ENCODE assay signal across 10 cellular contexts in genomic region chr4:150366487-150366999, GRCh38.
DNase-seq lines count a peak whose midpoint lies in the region; ATAC-seq and TF ChIP-seq lines count a peak whose summit lies in the region.
"Had no signal": no experiment of that assay in that cellular context is flagged by ENCODE, and none has a peak within 500 bp of the region (broad histone marks: within the 10 kb centered on the region; RNA-seq: fewer than 3 reads in every experiment).

No MANE protein-coding gene starts in this region.

- TF ChIP-seq CTCF in GM12865 (IDR thresholded peaks at IDR 0.05; ENCODE audit: insufficient read depth, low read depth, low read length, missing control alignments) = no peak

- DNase-seq in GM12865 (ENCODE audit: low read depth) = peak; percentile 13
- peak; percentile 21 for DNase-seq in NCI-H2196 treated with DMSO at 0.1 percent for 48 hours (lab: John Stamatoyannopoulos, UW; ENCODE audit: unreplicated experiment)
- peak; percentile 63 for DNase-seq in left kidney (ENCODE audit: low read depth, low spot score)
- DNase-seq in SW 1271 (lab: John Stamatoyannopoulos, UW) = no peak
- no peak for DNase-seq in activated CD4-positive, alpha-beta memory T cell treated with anti-CD3 and anti-CD28 coated beads, Interleukin-2, amount 10 ng/mL, durations not matched to agents 7 days and 5 days
- no peak for DNase-seq in stimulated activated naive CD8-positive, alpha-beta T cell treated with anti-CD3 and anti-CD28 coated beads, Interleukin-15, amount 100 ng/mL, for 72 hours
- DNase-seq: pancreas had no signal

- H3K4me3 Mint-ChIP-seq in activated CD4-positive, alpha-beta memory T cell treated with anti-CD3 and anti-CD28 coated beads, Interleukin-2, amount 10 ng/mL, durations not matched to agents 7 days and 5 days = no peak overlapping the region
- no peak overlapping the region for H3K4me3 Mint-ChIP-seq in stimulated activated naive CD8-positive, alpha-beta T cell treated with anti-CD3 and anti-CD28 coated beads, Interleukin-15, amount 100 ng/mL, for 72 hours

- POLR2A ChIA-PET in activated CD4-positive, alpha-beta memory T cell treated with anti-CD3 and anti-CD28 coated beads, Interleukin-2, amount 10 ng/mL, durations not matched to agents 7 days and 5 days (lab: Charles Lee) = no interaction called here

- H3K9me3 Mint-ChIP-seq in activated CD4-positive, alpha-beta memory T cell treated with anti-CD3 and anti-CD28 coated beads, Interleukin-2, amount 10 ng/mL, durations not matched to agents 7 days and 5 days = no peaks in the 10 kb centered on the region
- no peaks in the 10 kb centered on the region for H3K9me3 Mint-ChIP-seq in stimulated activated naive CD8-positive, alpha-beta T cell treated with anti-CD3 and anti-CD28 coated beads, Interleukin-15, amount 100 ng/mL, for 72 hours

- peak; percentile 68 for ATAC-seq in HG02588 (IDR thresholded peaks at IDR 0.05; ENCODE audit: unreplicated experiment)
- no peak for ATAC-seq in HG03159 (IDR thresholded peaks at IDR 0.05; ENCODE audit: unreplicated experiment)
- ATAC-seq in stimulated activated naive CD8-positive, alpha-beta T cell treated with anti-CD3 and anti-CD28 coated beads, Interleukin-15, amount 100 ng/mL, for 72 hours = no peak
- ATAC-seq: pancreas had no signal

- no peak overlapping the region for H3K27ac Mint-ChIP-seq in activated CD4-positive, alpha-beta memory T cell treated with anti-CD3 and anti-CD28 coated beads, Interleukin-2, amount 10 ng/mL, durations not matched to agents 7 days and 5 days
- H3K27ac Mint-ChIP-seq in stimulated activated naive CD8-positive, alpha-beta T cell treated with anti-CD3 and anti-CD28 coated beads, Interleukin-15, amount 100 ng/mL, for 72 hours = no peak overlapping the region

- H3K4me1 Mint-ChIP-seq in activated CD4-positive, alpha-beta memory T cell treated with anti-CD3 and anti-CD28 coated beads, Interleukin-2, amount 10 ng/mL, durations not matched to agents 7 days and 5 days = peaks cover 11% of the 10 kb centered on the region
- H3K4me1 Mint-ChIP-seq in stimulated activated naive CD8-positive, alpha-beta T cell treated with anti-CD3 and anti-CD28 coated beads, Interleukin-15, amount 100 ng/mL, for 72 hours = peaks cover 23% of the 10 kb centered on the region

- H3K36me3 Mint-ChIP-seq in activated CD4-positive, alpha-beta memory T cell treated with anti-CD3 and anti-CD28 coated beads, Interleukin-2, amount 10 ng/mL, durations not matched to agents 7 days and 5 days (ENCODE audit: low read depth) = no peaks in the 10 kb centered on the region

- no peaks in the 10 kb centered on the region for H3K27me3 Mint-ChIP-seq in activated CD4-positive, alpha-beta memory T cell treated with anti-CD3 and anti-CD28 coated beads, Interleukin-2, amount 10 ng/mL, durations not matched to agents 7 days and 5 days
- H3K27me3 Mint-ChIP-seq in stimulated activated naive CD8-positive, alpha-beta T cell treated with anti-CD3 and anti-CD28 coated beads, Interleukin-15, amount 100 ng/mL, for 72 hours = no peaks in the 10 kb centered on the region

- CTCF ChIA-PET in activated CD4-positive, alpha-beta memory T cell treated with anti-CD3 and anti-CD28 coated beads, Interleukin-2, amount 10 ng/mL, durations not matched to agents 7 days and 5 days (lab: Charles Lee) = no interaction called here

- no peak overlapping the region for H3K4me3 ChIP-seq in GM12865 (ENCODE audit: low read depth, low read length)
- H3K4me3 ChIP-seq: pancreas, tibial nerve had no signal

Comparison
In these comparisons a context has a peak if more than half of its experiments do, and no peak if none do; other contexts are left out.
1. DNase-seq: peak in GM12865 (single experiment), NCI-H2196 treated with DMSO at 0.1 percent for 48 hours (single experiment) and left kidney (single experiment); none in SW 1271 (0 of 2), activated CD4-positive, alpha-beta memory T cell treated with anti-CD3 and anti-CD28 coated beads, Interleukin-2, amount 10 ng/mL, durations not matched to agents 7 days and 5 days (single experiment) and stimulated activated naive CD8-positive, alpha-beta T cell treated with anti-CD3 and anti-CD28 coated beads, Interleukin-15, amount 100 ng/mL, for 72 hours (0 of 2).